Comparison of ENCODE assay signal across 30 cellular contexts in genomic region chr15:64082757-64083156, GRCh38.
"Had no signal": no experiment of that assay in that cellular context is flagged by ENCODE, and none has a peak within 500 bp of the region (broad histone marks: within the 10 kb centered on the region; RNA-seq: fewer than 3 reads in every experiment).

No MANE protein-coding gene starts in this region.

- H3K27me3 Mint-ChIP-seq: natural killer cell treated with Interleukin-12 subunit alpha and Interleukin-12 subunit beta and Interleukin-15 and Interleukin-18, amount 100 ng/mL, for 72 hours; progenitor cell of endocrine pancreas; stimulated activated naive B cell treated with anti-CD40 and anti-IgM and Interleukin-4, amounts not matched to agents 10 μg/mL and 1 μg/mL and 100 μg/mL, for 72 hours; stimulated activated naive CD8-positive, alpha-beta T cell treated with anti-CD3 and anti-CD28 coated beads, Interleukin-15, Interleukin-2, amounts not matched to agents 100 ng/mL and 50 ng/mL, for 24 hours had no signal

- ATAC-seq: natural killer cell treated with Interleukin-12 subunit alpha and Interleukin-12 subunit beta and Interleukin-15 and Interleukin-18, amount 100 ng/mL, for 72 hours; psoas muscle; right cardiac atrium; right lobe of liver; stimulated activated effector memory CD8-positive, alpha-beta T cell treated with anti-CD3 and anti-CD28 coated beads, Interleukin-12 subunit alpha, Interleukin-12 subunit beta, amount 100 ng/mL, for 72 hours; stimulated activated naive B cell treated with anti-CD40 and anti-IgM and Interleukin-4, amounts not matched to agents 10 μg/mL and 1 μg/mL and 100 μg/mL, for 72 hours had no signal

- DNase-seq: nephron progenitor cell; nucleus accumbens; ovary; posterior cingulate gyrus; psoas muscle; right cardiac atrium; right lobe of liver; sigmoid colon; small intestine; stimulated activated CD4-positive, alpha-beta T cell treated with anti-CD3 and anti-CD28 coated beads, Interleukin-15, amount 100 ng/mL, for 24 hours; stimulated activated CD4-positive, alpha-beta T cell treated with anti-CD3 and anti-CD28 coated beads, Interleukin-2, amount 100 ng/mL, for 24 hours; stimulated activated CD4-positive, alpha-beta T cell treated with anti-CD3 and anti-CD28 coated beads, Interleukin-2, amount 100 ng/mL, for 48 hours; stimulated activated CD4-positive, alpha-beta T cell treated with anti-CD3 and anti-CD28 coated beads, Interleukin-4, amount 100 ng/mL, for 24 hours; stimulated activated naive B cell treated with anti-CD40 and anti-IgM and Interleukin-4, amounts not matched to agents 10 μg/mL and 1 μg/mL and 100 μg/mL, for 72 hours; stimulated activated naive CD4-positive, alpha-beta T cell treated with Interleukin-2 at 50 U/mL for 16 hours; stomach; thyroid gland; trophoblast cell; upper lobe of left lung had no signal

- H3K9ac ChIP-seq: parathyroid adenoma had no signal

- H3K27ac ChIP-seq: neutrophil, ovary, parathyroid adenoma, psoas muscle, right lobe of liver, sigmoid colon, stomach, thoracic aorta, thyroid gland, tibial nerve, upper lobe of left lung, vagina had no signal

- H3K4me3 ChIP-seq: ovary, psoas muscle, right lobe of liver, sigmoid colon, stomach, thoracic aorta, thyroid gland, tibial nerve, upper lobe of left lung, vagina had no signal

- FAIRE-seq: small intestine, urothelium cell line had no signal

- H3K27ac Mint-ChIP-seq: natural killer cell treated with Interleukin-12 subunit alpha and Interleukin-12 subunit beta and Interleukin-15 and Interleukin-18, amount 100 ng/mL, for 72 hours; nephron progenitor cell; progenitor cell of endocrine pancreas; stimulated activated effector memory CD8-positive, alpha-beta T cell treated with anti-CD3 and anti-CD28 coated beads, Interleukin-12 subunit alpha, Interleukin-12 subunit beta, amount 100 ng/mL, for 72 hours; stimulated activated naive B cell treated with anti-CD40 and anti-IgM and Interleukin-4, amounts not matched to agents 10 μg/mL and 1 μg/mL and 100 μg/mL, for 72 hours; stimulated activated naive CD8-positive, alpha-beta T cell treated with anti-CD3 and anti-CD28 coated beads, Interleukin-15, Interleukin-2, amounts not matched to agents 100 ng/mL and 50 ng/mL, for 24 hours had no signal

- H3K9me3 ChIP-seq: neutrophil, ovary, psoas muscle, right lobe of liver, sigmoid colon, stomach, thoracic aorta, thyroid gland, tibial nerve, upper lobe of left lung, vagina had no signal

- H3K4me3 Mint-ChIP-seq: natural killer cell treated with Interleukin-12 subunit alpha and Interleukin-12 subunit beta and Interleukin-15 and Interleukin-18, amount 100 ng/mL, for 72 hours; nephron progenitor cell; neural crest cell; stimulated activated effector memory CD8-positive, alpha-beta T cell treated with anti-CD3 and anti-CD28 coated beads, Interleukin-12 subunit alpha, Interleukin-12 subunit beta, amount 100 ng/mL, for 72 hours; stimulated activated naive B cell treated with anti-CD40 and anti-IgM and Interleukin-4, amounts not matched to agents 10 μg/mL and 1 μg/mL and 100 μg/mL, for 72 hours; stimulated activated naive CD8-positive, alpha-beta T cell treated with anti-CD3 and anti-CD28 coated beads, Interleukin-15, Interleukin-2, amounts not matched to agents 100 ng/mL and 50 ng/mL, for 24 hours had no signal

- H3K9me3 Mint-ChIP-seq: natural killer cell treated with Interleukin-12 subunit alpha and Interleukin-12 subunit beta and Interleukin-15 and Interleukin-18, amount 100 ng/mL, for 72 hours; neural crest cell; stimulated activated effector memory CD8-positive, alpha-beta T cell treated with anti-CD3 and anti-CD28 coated beads, Interleukin-12 subunit alpha, Interleukin-12 subunit beta, amount 100 ng/mL, for 72 hours; stimulated activated naive B cell treated with anti-CD40 and anti-IgM and Interleukin-4, amounts not matched to agents 10 μg/mL and 1 μg/mL and 100 μg/mL, for 72 hours; stimulated activated naive CD8-positive, alpha-beta T cell treated with anti-CD3 and anti-CD28 coated beads, Interleukin-15, Interleukin-2, amounts not matched to agents 100 ng/mL and 50 ng/mL, for 24 hours had no signal

- H2AFZ ChIP-seq: parathyroid adenoma had no signal

- H3K4me1 ChIP-seq: parathyroid adenoma, psoas muscle, sigmoid colon, stomach, thyroid gland, tibial nerve, upper lobe of left lung, vagina had no signal

- H3K4me1 Mint-ChIP-seq: nephron progenitor cell, neural crest cell had no signal

- H3K27me3 ChIP-seq: neutrophil, ovary, right lobe of liver, sigmoid colon, stomach, thyroid gland, tibial nerve, upper lobe of left lung, vagina had no signal

- H3K36me3 ChIP-seq: ovary had no signal
